8 cellular contexts compared by ENCODE assay signal in the genomic region with DNA sequence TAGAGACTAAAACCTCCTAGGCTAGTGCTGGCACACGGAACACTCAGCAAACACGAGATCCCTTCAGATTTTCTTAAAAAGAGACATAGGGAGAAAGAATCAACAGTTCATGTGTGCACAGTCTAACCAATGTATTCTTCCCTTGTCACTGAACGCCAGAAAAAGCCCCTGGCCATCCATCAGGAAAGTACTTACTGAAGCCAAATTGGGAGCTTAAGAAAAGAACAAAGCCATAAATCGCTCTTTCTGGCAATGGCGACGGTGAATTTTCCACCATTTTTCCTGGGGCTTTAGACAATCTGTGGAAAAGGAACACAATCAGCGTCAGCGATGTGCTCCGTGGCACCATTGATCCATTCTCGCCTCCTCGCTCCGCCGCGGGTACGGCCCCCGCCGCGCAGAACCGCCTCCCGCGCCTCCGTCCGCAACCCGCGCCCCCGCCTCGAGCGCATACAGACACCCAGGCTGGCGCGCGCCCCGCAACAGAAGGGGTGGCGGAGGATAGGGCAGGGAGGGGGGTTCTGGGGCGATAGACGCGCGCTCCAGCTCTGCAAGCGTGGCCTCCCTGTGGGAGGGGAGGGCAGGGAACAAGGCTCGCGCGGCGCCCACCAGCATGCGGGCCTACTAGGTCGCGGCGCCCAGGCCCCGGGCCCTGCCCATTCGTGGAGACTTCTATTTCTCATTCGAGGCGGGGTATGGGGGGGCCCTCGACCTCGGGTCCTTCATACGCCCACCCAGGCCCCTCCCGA. TPM values are rescaled to one million over a fixed set of nuclear protein-coding genes. Genes with fewer than 3 reads are reported as not detected.
DNase-seq lines count a peak whose midpoint lies in the region; ATAC-seq and TF ChIP-seq lines count a peak whose summit lies in the region.

No MANE protein-coding gene starts in this region.

- peak; percentile 46 for ATAC-seq in GM18868 (IDR thresholded peaks at IDR 0.05; ENCODE audit: unreplicated experiment)
- ATAC-seq in HG03097 (IDR thresholded peaks at IDR 0.05; ENCODE audit: low FRiP score, unreplicated experiment): peak; percentile 30
- peak; percentile 62 for ATAC-seq in activated T-cell treated with anti-CD3 and anti-CD28 coated beads, Interleukin-2, amount 50 U/mL, for 4 hours
- peak; percentile 30 to 31 for ATAC-seq in naive B cell (ENCODE audit: low read depth in 2 of 2)
- peak; percentile 34 for ATAC-seq in thoracic aorta (ENCODE audit: insufficient number of reproducible peaks, low FRiP score, low read depth)

- H3K9me3 Mint-ChIP-seq in activated T-cell treated with anti-CD3 and anti-CD28 coated beads, Interleukin-2, amount 50 U/mL, for 4 hours: no peaks in the 10 kb centered on the region
- H3K9me3 Mint-ChIP-seq in naive B cell: no peaks in the 10 kb centered on the region

- peaks cover 12 to 30% of the 10 kb centered on the region in 2 donors for H3K4me1 ChIP-seq in thoracic aorta (ENCODE audit: control insufficient read depth in 1 of 2, low read depth in 2 of 2)

- H3K36me3 ChIP-seq in thoracic aorta: no peaks in the 10 kb centered on the region

- H3K4me3 Mint-ChIP-seq in activated T-cell treated with anti-CD3 and anti-CD28 coated beads, Interleukin-2, amount 50 U/mL, for 4 hours: peak overlapping the region; percentile 79
- peak overlapping the region; percentile 85 to 96 (median 90) for H3K4me3 Mint-ChIP-seq in naive B cell

- H3K27ac Mint-ChIP-seq in naive B cell: peak overlapping the region; percentile 97 to 99 (median 98)

- no peaks in the 10 kb centered on the region for H3K9me3 ChIP-seq in thoracic aorta

- H3K27ac ChIP-seq in thoracic aorta: peak overlapping the region; percentile 96 to 99

- H3K4me1 Mint-ChIP-seq in activated T-cell treated with anti-CD3 and anti-CD28 coated beads, Interleukin-2, amount 50 U/mL, for 4 hours (ENCODE audit: low read depth): peaks cover 42% of the 10 kb centered on the region
- H3K4me1 Mint-ChIP-seq in naive B cell: peaks cover 23 to 46% (median 42%) of the 10 kb centered on the region in 3 donors

- DNase-seq in AG20443 (ENCODE audit: low spot score) (peak; percentile 71), NCI-H524 treated with DMSO at 0.1 percent for 48 hours (lab: John Stamatoyannopoulos, UW) (peak; percentile 77), fibroblast of peridontal ligament (ENCODE audit: extremely low read depth) (peak; percentile 88), naive B cell (no peak), thoracic aorta (ENCODE audit: low spot score) (peak; percentile 46)
- DNase-seq in activated T-cell treated with anti-CD3 and anti-CD28 coated beads, Interleukin-2, amount 50 U/mL, for 4 hours: peak; percentile 62

- no peaks in the 10 kb centered on the region for H3K27me3 Mint-ChIP-seq in activated T-cell treated with anti-CD3 and anti-CD28 coated beads, Interleukin-2, amount 50 U/mL, for 4 hours (ENCODE audit: low read depth)
- peaks cover 0 to 4% (median 0%) of the 10 kb centered on the region in 3 donors for H3K27me3 Mint-ChIP-seq in naive B cell

- H3K27me3 ChIP-seq in thoracic aorta (replicated peaks; ENCODE audit: insufficient read depth): no peaks in the 10 kb centered on the region

- no peak for TF ChIP-seq CTCF in thoracic aorta (IDR thresholded peaks at IDR 0.05)

- H3K4me3 ChIP-seq in thoracic aorta: peak overlapping the region; percentile 89

- H3K36me3 Mint-ChIP-seq in activated T-cell treated with anti-CD3 and anti-CD28 coated beads, Interleukin-2, amount 50 U/mL, for 4 hours (ENCODE audit: insufficient read depth): peaks cover 12% of the 10 kb centered on the region
- peaks cover 4 to 8% of the 10 kb centered on the region in 2 donors for H3K36me3 Mint-ChIP-seq in naive B cell

RNA-seq across cellular contexts. Expression of a gene that starts 0.5 kb away (rescaled TPM):
- total RNA-seq in activated T-cell treated with anti-CD3 and anti-CD28 coated beads, Interleukin-2, amount 50 U/mL, for 4 hours: 10 to 100 TPM; 14.7 to 17.8 (median 15.9) TPM
- 10 to 100 TPM; 30.6 to 58.7 (median 36.7) TPM for polyA plus RNA-seq in naive B cell (ENCODE audit: low read depth in 6 of 6)
- total RNA-seq in thoracic aorta: 10 to 100 TPM in 1 of 2 donors, 1 to 10 TPM in 1; 7.6 to 13.4 TPM

RNA-seq across cellular contexts. Expression of a gene that starts 0.6 kb away (rescaled TPM):
- 10 to 100 TPM; 41.9 to 46.5 (median 44.6) TPM for total RNA-seq in activated T-cell treated with anti-CD3 and anti-CD28 coated beads, Interleukin-2, amount 50 U/mL, for 4 hours
- polyA plus RNA-seq in naive B cell (ENCODE audit: low read depth in 6 of 6): 10 to 100 TPM; 54.7 to 97.7 (median 62.1) TPM
- 100 to 1,000 TPM in 1 of 2 donors, 10 to 100 TPM in 1; 85.2 to 115 TPM for total RNA-seq in thoracic aorta
